Comparison of ENCODE assay signal across 1 cellular context in genomic region chr7:47601119-47601880, GRCh38.
A peak's percentile ranks its signal among the peaks of the same experiment; 100 is the strongest.
TF ChIP-seq lines count a peak whose summit lies in the region.

No MANE protein-coding gene starts in this region.

TF ChIP-seq in GM12878, 131 proteins besides CTCF, POLR2A, EP300 and RAD21:
- TF ChIP-seq RUNX3 (IDR thresholded peaks at IDR 0.05; ENCODE audit: low read length) (0 out of 2 replicates have a peak, but pooled peaks have one; percentile 17), ZBTB40 (IDR thresholded peaks at IDR 0.05; ENCODE audit: borderline replicate concordance) (no peak), SPI1 (IDR thresholded peaks at IDR 0.05; ENCODE audit: borderline replicate concordance, insufficient read depth, low read depth, low read length) (peak; percentile 98), CREB1 (IDR thresholded peaks at IDR 0.05; ENCODE audit: low read depth) (0 out of 2 replicates have a peak, but pooled peaks have one; percentile 10)
